In genomic region chr19:35643255-35644205, GRCh38 we compare ENCODE assay signal across 8 cellular contexts. TPM values are rescaled to one million over a fixed set of nuclear protein-coding genes. Genes with fewer than 3 reads are reported as not detected.
DNase-seq lines count a peak whose midpoint lies in the region; ATAC-seq and TF ChIP-seq lines count a peak whose summit lies in the region.

No MANE protein-coding gene starts in this region.

- peaks cover 0 to 7% (median 0%) of the 10 kb centered on the region in 3 donors for H3K36me3 Mint-ChIP-seq in CD8-positive, alpha-beta memory T cell

- peak overlapping the region; percentile 79 to 93 (median 90) for H3K4me3 Mint-ChIP-seq in CD8-positive, alpha-beta memory T cell

- no peaks in the 10 kb centered on the region for H3K27me3 ChIP-seq in CD8-positive, alpha-beta memory T cell (ENCODE audit: insufficient read depth, low read length, poor library complexity, severe bottlenecking)
- no peaks in the 10 kb centered on the region for H3K27me3 ChIP-seq in RWPE2 (ENCODE audit: insufficient read depth, poor library complexity, severe bottlenecking)
- H3K27me3 ChIP-seq in neuron (ENCODE audit: insufficient read depth, low read length) = no peaks in the 10 kb centered on the region

- TF ChIP-seq CTCF in RWPE2 (IDR thresholded peaks at IDR 0.05; ENCODE audit: poor library complexity, severe bottlenecking) = no peak
- no peak for TF ChIP-seq CTCF in fibroblast of villous mesenchyme (IDR thresholded peaks at IDR 0.05; ENCODE audit: insufficient read depth, low read depth, low read length)

- H3K9me3 Mint-ChIP-seq in CD8-positive, alpha-beta memory T cell = no peaks in the 10 kb centered on the region

- CTCF ChIA-PET in CD8-positive, alpha-beta memory T cell (lab: Charles Lee) = interaction anchor here (0.9 kb wide), 1 partner anchor 104 kb away, joined by 3 read pairs; no protein-coding TSS in a partner anchor

- peak; percentile 74 to 84 (median 77) for DNase-seq in CD8-positive, alpha-beta memory T cell
- peak; percentile 86 for DNase-seq in RWPE2 (ENCODE audit: low spot score)
- peak; percentile 92 for DNase-seq in activated effector memory CD4-positive, alpha-beta T cell treated with anti-CD3 and anti-CD28 coated beads, Interleukin-2, amount 50 U/mL, for 16 hours
- DNase-seq in fibroblast of villous mesenchyme (ENCODE audit: low read depth) = peak; percentile 79
- peak in 39 of 49 donors; percentile 7 to 91 (median 42) for DNase-seq in substantia nigra (lab: John Stamatoyannopoulos, UW)

- H3K27ac Mint-ChIP-seq in CD8-positive, alpha-beta memory T cell = peak overlapping the region; percentile 78 to 96 (median 92)

- no peaks in the 10 kb centered on the region for H3K9me3 ChIP-seq in CD8-positive, alpha-beta memory T cell (ENCODE audit: low read length)
- H3K9me3 ChIP-seq in KOPT-K1 (ENCODE audit: insufficient read depth, low read length, poor library complexity, severe bottlenecking) (no peaks in the 10 kb centered on the region), RWPE2 (ENCODE audit: severe bottlenecking) (no peaks in the 10 kb centered on the region), neuron (ENCODE audit: low read length) (no peaks in the 10 kb centered on the region)

- H2AFZ ChIP-seq in neuron (ENCODE audit: low read depth, low read length) = peak overlapping the region; percentile 75

- ATAC-seq in GM21381 (IDR thresholded peaks at IDR 0.05; ENCODE audit: unreplicated experiment) = peak; percentile 43
- ATAC-seq in RWPE2 (ENCODE audit: low read depth) = peak; percentile 42

- peak overlapping the region; percentile 77 for H3K27ac ChIP-seq in CD8-positive, alpha-beta memory T cell (ENCODE audit: low read depth, low read length)
- H3K27ac ChIP-seq in KOPT-K1 (ENCODE audit: low read depth, low read length, poor library complexity, severe bottlenecking) (peak overlapping the region; percentile 76), RWPE2 (ENCODE audit: poor library complexity, severe bottlenecking) (peak overlapping the region; percentile 67), substantia nigra (ENCODE audit: low read depth, low read length, poor library complexity, severe bottlenecking) (peak overlapping the region; percentile 7)

- peak overlapping the region; percentile 87 for H3K4me3 ChIP-seq in CD8-positive, alpha-beta memory T cell (ENCODE audit: low read length)
- H3K4me3 ChIP-seq in RWPE2 (ENCODE audit: severe bottlenecking) = peak overlapping the region; percentile 48
- H3K4me3 ChIP-seq in fibroblast of villous mesenchyme (ENCODE audit: low read depth, low read length) = peak overlapping the region; percentile 68
- H3K4me3 ChIP-seq in neuron (ENCODE audit: low read length) = peak overlapping the region; percentile 59

- peaks cover 36 to 43% (median 36%) of the 10 kb centered on the region in 3 donors for H3K4me1 Mint-ChIP-seq in CD8-positive, alpha-beta memory T cell

- peaks cover 38% of the 10 kb centered on the region for H3K4me1 ChIP-seq in CD8-positive, alpha-beta memory T cell (ENCODE audit: insufficient read depth, low read length)
- no peaks in the 10 kb centered on the region for H3K4me1 ChIP-seq in RWPE2 (ENCODE audit: insufficient read depth, poor library complexity, severe bottlenecking)
- peaks cover 16% of the 10 kb centered on the region for H3K4me1 ChIP-seq in neuron (ENCODE audit: insufficient read depth, low read length)

- H3K27me3 Mint-ChIP-seq in CD8-positive, alpha-beta memory T cell = no peaks in the 10 kb centered on the region

- POLR2A ChIA-PET in CD8-positive, alpha-beta memory T cell (lab: Charles Lee) = interaction anchor here (0.7 to 1.3 kb wide), 3 partner anchors 31 to 375 kb away, joined by 3 read pairs; partner anchors contain the start of genes HAUS5 and USF2

- H3K36me3 ChIP-seq in CD8-positive, alpha-beta memory T cell (ENCODE audit: insufficient read depth, low read length) = no peaks in the 10 kb centered on the region
- H3K36me3 ChIP-seq in KOPT-K1 (ENCODE audit: insufficient read depth, low read length) (peaks cover under 1% of the 10 kb centered on the region; the same call in 1 of the 2 replicates), RWPE2 (ENCODE audit: low read depth) (no peaks in the 10 kb centered on the region; the same call in 1 of the 2 replicates), neuron (ENCODE audit: insufficient read depth, low read length) (peaks cover under 1% of the 10 kb centered on the region)

RNA-seq across cellular contexts. Expression of gene ETV2, which starts 2.0 kb away (rescaled TPM):
- total RNA-seq in CD8-positive, alpha-beta memory T cell = 1 to 10 TPM; 1.2 TPM
- polyA plus RNA-seq in CD8-positive, alpha-beta memory T cell = 1.4 TPM
- under 0.01 and 0.86 TPM in 2 replicates for total RNA-seq in fibroblast of villous mesenchyme

RNA-seq across cellular contexts. Expression of gene COX6B1, which starts 4.6 kb away (rescaled TPM):
- total RNA-seq in CD8-positive, alpha-beta memory T cell = 100 to 1,000 TPM; 433 to 452 TPM
- 753 TPM for polyA plus RNA-seq in CD8-positive, alpha-beta memory T cell
- 165 and 215 TPM in 2 replicates for total RNA-seq in fibroblast of villous mesenchyme

RNA-seq across cellular contexts. Expression of gene RBM42, which starts 14.7 kb away (rescaled TPM):
- total RNA-seq in CD8-positive, alpha-beta memory T cell = 100 to 1,000 TPM; 109 to 116 TPM
- 62.4 TPM for polyA plus RNA-seq in CD8-positive, alpha-beta memory T cell
- total RNA-seq in fibroblast of villous mesenchyme = 41.0 and 54.1 TPM in 2 replicates

RNA-seq across cellular contexts. Expression of gene UPK1A, which starts 22.8 kb away (rescaled TPM):
- under 1 TPM in 1 of 2 experiments, not detected in 1; 0.22 TPM for total RNA-seq in CD8-positive, alpha-beta memory T cell
- not detected for polyA plus RNA-seq in CD8-positive, alpha-beta memory T cell
- not detected in 2 replicates for total RNA-seq in fibroblast of villous mesenchyme

RNA-seq across cellular contexts. Expression of gene HAUS5, which starts 31.0 kb away (rescaled TPM):
- 10 to 100 TPM; 37.3 to 39.3 TPM for total RNA-seq in CD8-positive, alpha-beta memory T cell
- polyA plus RNA-seq in CD8-positive, alpha-beta memory T cell = 6.7 TPM
- total RNA-seq in fibroblast of villous mesenchyme = 6.5 and 6.8 TPM in 2 replicates

Comparison
In these comparisons a context has a peak if more than half of its experiments do, and no peak if none do; other contexts are left out.
1. Peak in every context shown above with its lines: DNase-seq, ATAC-seq, H3K4me3 ChIP-seq and H3K27ac ChIP-seq.
2. DNase-seq: peak in every context shown above with its lines; median percentile 92 in activated effector memory CD4-positive, alpha-beta T cell treated with anti-CD3 and anti-CD28 coated beads, Interleukin-2, amount 50 U/mL, for 16 hours; 86 in RWPE2; 79 in fibroblast of villous mesenchyme; 77 in CD8-positive, alpha-beta memory T cell; 42 in substantia nigra.
3. H3K27ac ChIP-seq: peak in every context shown above with its lines; median percentile 77 in CD8-positive, alpha-beta memory T cell; 76 in KOPT-K1; 67 in RWPE2; 7 in substantia nigra.